In the genomic region with DNA sequence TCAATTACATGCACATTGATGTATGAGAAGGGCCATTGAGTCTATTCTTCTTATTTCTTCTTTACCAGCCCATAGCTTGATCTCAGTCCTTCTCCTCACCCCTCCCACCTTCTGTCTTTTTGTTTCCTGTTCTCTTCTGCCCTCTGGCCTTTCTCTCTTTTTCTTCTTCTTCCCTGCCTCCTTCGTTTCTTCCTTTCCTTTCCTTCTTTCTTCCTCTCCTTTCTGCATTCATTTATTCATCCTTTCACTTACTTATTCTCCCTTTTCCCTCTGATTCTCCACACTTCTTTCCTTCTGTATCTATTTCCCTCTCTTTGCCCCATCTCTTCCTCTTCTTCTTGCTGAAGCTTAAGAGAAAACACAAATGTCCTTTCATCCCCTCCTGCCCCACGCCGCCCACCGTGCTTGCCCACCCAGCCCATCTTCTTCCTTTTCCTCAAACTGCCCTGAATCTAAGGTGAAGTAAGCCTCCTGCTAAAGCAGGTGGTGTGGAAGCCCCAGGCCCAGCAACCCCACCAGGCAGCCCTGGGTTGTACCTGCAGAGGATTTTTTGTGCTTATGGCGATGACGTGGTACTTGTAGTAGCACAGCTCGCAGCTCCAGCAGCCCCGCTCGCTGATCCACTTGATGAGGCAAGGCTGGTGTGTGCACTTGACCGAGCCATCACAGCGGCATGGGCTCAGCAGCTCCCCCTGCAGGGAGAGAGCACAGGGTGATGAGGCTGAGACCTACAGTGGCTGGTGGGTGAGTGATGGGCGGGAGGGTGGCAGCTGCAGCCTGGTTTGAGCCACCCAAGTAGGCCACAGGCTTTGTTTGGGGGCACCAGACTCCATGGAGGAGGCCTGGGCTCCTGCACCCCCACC, we compare ENCODE assay signal across 9 cellular contexts.
DNase-seq lines count a peak whose midpoint lies in the region; ATAC-seq and TF ChIP-seq lines count a peak whose summit lies in the region.
"Had no signal": no experiment of that assay in that cellular context is flagged by ENCODE, and none has a peak within 500 bp of the region (broad histone marks: within the 10 kb centered on the region; RNA-seq: fewer than 3 reads in every experiment).

No MANE protein-coding gene starts in this region.

- no peaks in the 10 kb centered on the region for H3K9me3 ChIP-seq in HCT116 (ENCODE audit: control insufficient read depth in 1 of 2, insufficient read depth in 1 of 2, low read depth in 1 of 2, low read length in 2 of 2)
- H3K9me3 ChIP-seq in left lung, result no peaks in the 10 kb centered on the region
- H3K9me3 ChIP-seq: heart left ventricle had no signal

- TF ChIP-seq CTCF in GM10248 (IDR thresholded peaks at IDR 0.05; ENCODE audit: control extremely low read depth, extremely low read depth, low read depth, missing control alignments) (peak; percentile 44), HCT116 (IDR thresholded peaks at IDR 0.05 in 2 of 3, conservative IDR thresholded peaks at IDR 0.05 in 1 of 3; ENCODE audit: borderline replicate concordance in 1 of 3, insufficient read depth in 1 of 3, low read depth in 2 of 3, low read length in 2 of 3) (peak; percentile 35 to 96 (median 85); a peak in 5 of 6 replicates), left lung (IDR thresholded peaks at IDR 0.05) (no peak)

- peak; percentile 59 for DNase-seq in GM10248 (ENCODE audit: extremely low spot score)
- DNase-seq in HCT116 (ENCODE audit: low read depth, low spot score), result peak; percentile 50
- peak in 1 of 2 donors; percentile 61 for DNase-seq in left lung
- no peak for DNase-seq in cortex of kidney (lab: John Stamatoyannopoulos, UW)
- DNase-seq in inferior parietal cortex (ENCODE audit: extremely low spot score), result no peak
- DNase-seq in MV-4-11 (lab: John Stamatoyannopoulos, UW), result no peak

- no peak for TF ChIP-seq POLR2A in HCT116 (IDR thresholded peaks at IDR 0.05; ENCODE audit: borderline replicate concordance, extremely low read depth, insufficient read depth, insufficient read length)

- no peak overlapping the region for H3K9ac ChIP-seq in HCT116 (ENCODE audit: low read length)

- peak; percentile 97 for ATAC-seq in HCT116
- ATAC-seq in SK-N-SH treated with all-trans-retinoic acid at 6 μM for 48 hours, result peak; percentile 70
- ATAC-seq in left lung, result peak; percentile 38
- ATAC-seq in HG02763 (IDR thresholded peaks at IDR 0.05; ENCODE audit: unreplicated experiment), result no peak
- ATAC-seq: heart left ventricle had no signal

- intact Hi-C loops in HCT116 (cut with micrococcal nuclease), result no loop called here
- intact Hi-C loops in left lung (cut with DNase I), result no loop called here

- CTCF ChIA-PET in GM10248 (lab: Yijun Ruan, JAX), result interaction anchor here (0.6 to 4.7 kb wide), 10 partner anchors 11 to 61 kb away, joined by 3 to 19 read pairs (median 7); no protein-coding TSS in a partner anchor
- CTCF ChIA-PET in HCT116 (lab: Charles Lee), result interaction anchor here (1.0 to 1.8 kb wide), 8 partner anchors 8 to 66 kb away, joined by 3 to 6 read pairs (median 4); no protein-coding TSS in a partner anchor

- no peaks in the 10 kb centered on the region for H3K79me2 ChIP-seq in HCT116 (ENCODE audit: insufficient read depth, low read length)

- peak; percentile 51 for TF ChIP-seq RAD21 in HCT116 (IDR thresholded peaks at IDR 0.05; ENCODE audit: low read depth)

- POLR2A ChIA-PET in GM10248 (lab: Yijun Ruan, JAX), result no interaction called here
- POLR2A ChIA-PET in HCT116 (lab: Charles Lee), result no interaction called here

- no peaks in the 10 kb centered on the region for H3K9me2 ChIP-seq in HCT116 (ENCODE audit: insufficient read depth)

- H3K4me1 ChIP-seq in HCT116 (ENCODE audit: control insufficient read depth in 1 of 2, insufficient read depth in 2 of 2, low read length in 2 of 2) (peaks cover 5 to 16% of the 10 kb centered on the region in 2 experiments; a peak in 3 of 4 replicates), left lung (no peaks in the 10 kb centered on the region)

- no peaks in the 10 kb centered on the region for H3K36me3 ChIP-seq in HCT116 (ENCODE audit: control insufficient read depth in 1 of 2, insufficient read depth in 2 of 2, low read length in 2 of 2)
- H3K36me3 ChIP-seq in left lung, result no peaks in the 10 kb centered on the region
- H3K36me3 ChIP-seq: heart left ventricle had no signal

- H3K4me3 ChIP-seq in HCT116 (replicated peaks in 1 of 2; ENCODE audit: low read depth in 1 of 2, low read length in 2 of 2), result no peak overlapping the region
- no peak overlapping the region for H3K4me3 ChIP-seq in left lung
- H3K4me3 ChIP-seq: heart left ventricle had no signal

- H3K4me2 ChIP-seq in HCT116 (ENCODE audit: low read length), result peak overlapping the region; percentile 34; the same call in 1 of the 2 replicates

- H2AFZ ChIP-seq in HCT116 (ENCODE audit: low read depth, low read length, poor library complexity, severe bottlenecking), result no peak overlapping the region

- RAD21 ChIA-PET in HCT116 (lab: Charles Lee; ENCODE audit: low non-redundant PET in 1 of 2, low total read pairs in 2 of 2, uncharacterized antibody in 2 of 2, unreplicated experiment in 2 of 2), result no interaction called here

- H3K27me3 ChIP-seq in HCT116 (ENCODE audit: insufficient read depth, low read length) (peaks cover 4% of the 10 kb centered on the region; the same call in 1 of the 2 replicates), left lung (no peaks in the 10 kb centered on the region)

- BruUV-seq in HCT116 (replicated peaks; lab: Mats Ljungman, UMichigan), result no TSS peak

- no peaks in the 10 kb centered on the region for H4K20me1 ChIP-seq in HCT116 (ENCODE audit: insufficient read depth)

- H3K27ac ChIP-seq in HCT116 (ENCODE audit: low read depth, low read length), result no peak overlapping the region
- H3K27ac ChIP-seq in left lung, result no peak overlapping the region
- H3K27ac ChIP-seq: heart left ventricle had no signal

TF ChIP-seq in HCT116, 20 proteins besides CTCF, POLR2A, EP300 and RAD21:
- TF ChIP-seq CBX3 (IDR thresholded peaks at IDR 0.05; ENCODE audit: low read depth) (peak; percentile 66; the same call in 1 of the 2 replicates), TCF7L2 (IDR thresholded peaks at IDR 0.05; ENCODE audit: borderline replicate concordance, extremely low read depth, insufficient read depth, insufficient read length) (no peak)

TF ChIP-seq in SK-N-SH treated with all-trans-retinoic acid at 6 μM for 48 hours, 23 proteins besides CTCF, POLR2A, EP300 and RAD21:
- no peak for TF ChIP-seq ISL1 (CRISPR knock-in tag; IDR thresholded peaks at IDR 0.05)
- TF ChIP-seq ZNF565 (CRISPR knock-in tag; conservative IDR thresholded peaks at IDR 0.05; ENCODE audit: low read depth), result no peak
- TF ChIP-seq BACH2 (CRISPR knock-in tag; IDR thresholded peaks at IDR 0.05; ENCODE audit: borderline replicate concordance), result no peak
- TF ChIP-seq GLIS3 (CRISPR knock-in tag; IDR thresholded peaks at IDR 0.05), result no peak
- TF ChIP-seq, protein P1, sequence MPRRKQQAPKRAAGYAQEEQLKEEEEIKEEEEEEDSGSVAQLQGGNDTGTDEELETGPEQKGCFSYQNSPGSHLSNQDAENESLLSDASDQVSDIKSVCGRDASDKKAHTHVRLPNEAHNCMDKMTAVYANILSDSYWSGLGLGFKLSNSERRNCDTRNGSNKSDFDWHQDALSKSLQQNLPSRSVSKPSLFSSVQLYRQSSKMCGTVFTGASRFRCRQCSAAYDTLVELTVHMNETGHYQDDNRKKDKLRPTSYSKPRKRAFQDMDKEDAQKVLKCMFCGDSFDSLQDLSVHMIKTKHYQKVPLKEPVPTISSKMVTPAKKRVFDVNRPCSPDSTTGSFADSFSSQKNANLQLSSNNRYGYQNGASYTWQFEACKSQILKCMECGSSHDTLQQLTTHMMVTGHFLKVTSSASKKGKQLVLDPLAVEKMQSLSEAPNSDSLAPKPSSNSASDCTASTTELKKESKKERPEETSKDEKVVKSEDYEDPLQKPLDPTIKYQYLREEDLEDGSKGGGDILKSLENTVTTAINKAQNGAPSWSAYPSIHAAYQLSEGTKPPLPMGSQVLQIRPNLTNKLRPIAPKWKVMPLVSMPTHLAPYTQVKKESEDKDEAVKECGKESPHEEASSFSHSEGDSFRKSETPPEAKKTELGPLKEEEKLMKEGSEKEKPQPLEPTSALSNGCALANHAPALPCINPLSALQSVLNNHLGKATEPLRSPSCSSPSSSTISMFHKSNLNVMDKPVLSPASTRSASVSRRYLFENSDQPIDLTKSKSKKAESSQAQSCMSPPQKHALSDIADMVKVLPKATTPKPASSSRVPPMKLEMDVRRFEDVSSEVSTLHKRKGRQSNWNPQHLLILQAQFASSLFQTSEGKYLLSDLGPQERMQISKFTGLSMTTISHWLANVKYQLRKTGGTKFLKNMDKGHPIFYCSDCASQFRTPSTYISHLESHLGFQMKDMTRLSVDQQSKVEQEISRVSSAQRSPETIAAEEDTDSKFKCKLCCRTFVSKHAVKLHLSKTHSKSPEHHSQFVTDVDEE (CRISPR knock-in tag; IDR thresholded peaks at IDR 0.05), result no peak
- TF ChIP-seq ZFP30 (CRISPR knock-in tag; IDR thresholded peaks at IDR 0.05), result no peak
- no peak for TF ChIP-seq CSRNP3 (CRISPR knock-in tag; IDR thresholded peaks at IDR 0.05)
- TF ChIP-seq, protein P2, sequence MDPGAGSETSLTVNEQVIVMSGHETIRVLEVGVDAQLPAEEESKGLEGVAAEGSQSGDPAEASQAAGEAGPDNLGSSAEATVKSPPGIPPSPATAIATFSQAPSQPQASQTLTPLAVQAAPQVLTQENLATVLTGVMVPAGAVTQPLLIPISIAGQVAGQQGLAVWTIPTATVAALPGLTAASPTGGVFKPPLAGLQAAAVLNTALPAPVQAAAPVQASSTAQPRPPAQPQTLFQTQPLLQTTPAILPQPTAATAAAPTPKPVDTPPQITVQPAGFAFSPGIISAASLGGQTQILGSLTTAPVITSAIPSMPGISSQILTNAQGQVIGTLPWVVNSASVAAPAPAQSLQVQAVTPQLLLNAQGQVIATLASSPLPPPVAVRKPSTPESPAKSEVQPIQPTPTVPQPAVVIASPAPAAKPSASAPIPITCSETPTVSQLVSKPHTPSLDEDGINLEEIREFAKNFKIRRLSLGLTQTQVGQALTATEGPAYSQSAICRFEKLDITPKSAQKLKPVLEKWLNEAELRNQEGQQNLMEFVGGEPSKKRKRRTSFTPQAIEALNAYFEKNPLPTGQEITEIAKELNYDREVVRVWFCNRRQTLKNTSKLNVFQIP (CRISPR knock-in tag; IDR thresholded peaks at IDR 0.05; ENCODE audit: borderline replicate concordance, low read depth), result no peak
- TF ChIP-seq RARB (CRISPR knock-in tag; IDR thresholded peaks at IDR 0.05), result no peak

Comparison
In these comparisons a context has a peak if more than half of its experiments do, and no peak if none do; other contexts are left out.
1. DNase-seq: peak in GM10248 (single experiment) and HCT116 (single experiment); none in cortex of kidney (single experiment), inferior parietal cortex (single experiment) and MV-4-11 (single experiment).
2. CTCF ChIP-seq: peak in GM10248 (single experiment) and HCT116 (3 of 3); none in left lung (0 of 2).